In genomic region chr1:246324711-246325110, GRCh38 we compare ENCODE assay signal across 17 cellular contexts.
DNase-seq lines count a peak whose midpoint lies in the region; ATAC-seq and TF ChIP-seq lines count a peak whose summit lies in the region.
"Had no signal": no experiment of that assay in that cellular context is flagged by ENCODE, and none has a peak within 500 bp of the region (broad histone marks: within the 10 kb centered on the region; RNA-seq: fewer than 3 reads in every experiment).

No MANE protein-coding gene starts in this region.

- H3K27ac ChIP-seq in A673 (ENCODE audit: low read depth, low read length, poor library complexity, severe bottlenecking) (no peak overlapping the region), endodermal cell (ENCODE audit: low read depth, low read length) (no peak overlapping the region), mesenchymal stem cell (ENCODE audit: low read length, poor library complexity, severe bottlenecking) (no peak overlapping the region)
- H3K27ac ChIP-seq: HL-60, left ventricle myocardium inferior, transverse colon had no signal

- H3K27me3 ChIP-seq in A673 (replicated peaks; ENCODE audit: insufficient read depth, low read depth, low read length, poor library complexity) (no peaks in the 10 kb centered on the region), endodermal cell (ENCODE audit: control insufficient read depth, insufficient read depth, low read length, poor library complexity, severe bottlenecking) (no peaks in the 10 kb centered on the region), mesenchymal stem cell (ENCODE audit: control insufficient read depth in 1 of 2, insufficient read depth in 1 of 2, low read length in 2 of 2) (no peaks in the 10 kb centered on the region)
- H3K27me3 ChIP-seq: transverse colon had no signal

- no peak overlapping the region for H2BK15ac ChIP-seq in mesenchymal stem cell (ENCODE audit: low read depth, poor library complexity, severe bottlenecking)

- peak; percentile 56 for DNase-seq in A673 (ENCODE audit: low spot score)
- peak; percentile 24 for DNase-seq in LHCN-M2 (ENCODE audit: low read depth)
- peak; percentile 82 for DNase-seq in endodermal cell
- DNase-seq in mesenchymal stem cell, result peak; percentile 59
- no peak for DNase-seq in activated naive CD4-positive, alpha-beta T cell (lab: John Stamatoyannopoulos, UW)
- no peak for DNase-seq in stimulated activated CD4-positive, alpha-beta T cell treated with anti-CD3 and anti-CD28 coated beads, Interleukin-2, amount 100 ng/mL, for 48 hours
- DNase-seq in activated T-cell treated with anti-CD3 and anti-CD28 coated beads, Interleukin-2, amount 50 U/mL, for 24 hours, result no peak
- DNase-seq: activated naive CD4-positive, alpha-beta T cell treated with anti-CD3 and anti-CD28 coated beads, Interleukin-2, amount 50 U/mL, for 16 hours; cortex of kidney; DMS153; foreskin melanocyte; left ventricle myocardium inferior; NCI-H1048; NCI-H69; transverse colon had no signal

- H4K91ac ChIP-seq in mesenchymal stem cell (ENCODE audit: low read length), result no peak overlapping the region

- TF ChIP-seq CTCF in A673 (conservative IDR thresholded peaks at IDR 0.05; ENCODE audit: low read depth, low read length), result no peak
- no peak for TF ChIP-seq CTCF in endodermal cell (conservative IDR thresholded peaks at IDR 0.05)

- H4K8ac ChIP-seq in mesenchymal stem cell (ENCODE audit: low read length), result no peak overlapping the region

- H3K4me1 Mint-ChIP-seq in endodermal cell, result peaks cover 19% of the 10 kb centered on the region
- peaks cover 7% of the 10 kb centered on the region for H3K4me1 Mint-ChIP-seq in activated T-cell treated with anti-CD3 and anti-CD28 coated beads, Interleukin-2, amount 50 U/mL, for 24 hours (ENCODE audit: low read depth)

- H2AFZ ChIP-seq in mesenchymal stem cell (ENCODE audit: low read depth, low read length), result no peak overlapping the region

- no peak for ATAC-seq in HG02840 (IDR thresholded peaks at IDR 0.05; ENCODE audit: low FRiP score, unreplicated experiment)

- no peaks in the 10 kb centered on the region for H3K27me3 Mint-ChIP-seq in endodermal cell (ENCODE audit: insufficient read depth)
- no peaks in the 10 kb centered on the region for H3K27me3 Mint-ChIP-seq in activated T-cell treated with anti-CD3 and anti-CD28 coated beads, Interleukin-2, amount 50 U/mL, for 24 hours

- 72 to 93% methylated on average over 2 to 5 of the region's 12 CpGs for WGBS in endodermal cell (ENCODE audit: insufficient coverage in 1 of 2, insufficient read length in 1 of 2), 2 experiments
- WGBS in mesenchymal stem cell, result 75% methylated on average over 5 of the region's 12 CpGs

- no peak overlapping the region for H3K23ac ChIP-seq in mesenchymal stem cell (ENCODE audit: low read length in 2 of 2)

- H3K4me3 ChIP-seq in A673 (ENCODE audit: low read depth, low read length, poor library complexity, severe bottlenecking) (no peak overlapping the region), endodermal cell (ENCODE audit: low read length) (no peak overlapping the region), mesenchymal stem cell (ENCODE audit: insufficient read depth in 1 of 2, low read depth in 1 of 2, low read length in 2 of 2) (peak overlapping the region in 1 of 2 experiments; percentile 39)
- H3K4me3 ChIP-seq: left ventricle myocardium inferior, transverse colon had no signal

- no TSS peak for BruUV-seq in A673 (replicated peaks; lab: Mats Ljungman, UMichigan)

- H3K4me1 ChIP-seq in A673 (ENCODE audit: insufficient read depth, low read length, poor library complexity, severe bottlenecking), result peaks cover 10% of the 10 kb centered on the region
- no peaks in the 10 kb centered on the region for H3K4me1 ChIP-seq in endodermal cell (ENCODE audit: control insufficient read depth, insufficient read depth, low read length)
- peaks cover 1% of the 10 kb centered on the region for H3K4me1 ChIP-seq in mesenchymal stem cell (ENCODE audit: control insufficient read depth, insufficient read depth, low read depth, low read length)
- H3K4me1 ChIP-seq: left ventricle myocardium inferior, transverse colon had no signal

- POLR2A ChIA-PET in A673 (lab: Charles Lee; ENCODE audit: low non-redundant PET), result no interaction called here

- no peak overlapping the region for H2AK5ac ChIP-seq in mesenchymal stem cell (ENCODE audit: low read length, severe bottlenecking)

- H3K14ac ChIP-seq in mesenchymal stem cell (ENCODE audit: low read length in 2 of 2), result no peak overlapping the region

- no peaks in the 10 kb centered on the region for H3K36me3 ChIP-seq in A673 (ENCODE audit: insufficient read depth, low read length, poor library complexity, severe bottlenecking)
- H3K36me3 ChIP-seq in endodermal cell (ENCODE audit: control insufficient read depth, insufficient read depth, low read length), result peaks cover under 1% of the 10 kb centered on the region
- H3K36me3 ChIP-seq in mesenchymal stem cell (ENCODE audit: control insufficient read depth in 1 of 2, insufficient read depth in 2 of 2, low read depth in 1 of 2, low read length in 2 of 2), result peaks cover 0 to 27% of the 10 kb centered on the region in 2 experiments
- H3K36me3 ChIP-seq: transverse colon had no signal

- CTCF ChIA-PET in A673 (lab: Charles Lee), result no interaction called here

- H3K27ac Mint-ChIP-seq in endodermal cell, result peak overlapping the region; percentile 63
- H3K27ac Mint-ChIP-seq in activated T-cell treated with anti-CD3 and anti-CD28 coated beads, Interleukin-2, amount 50 U/mL, for 24 hours, result no peak overlapping the region

- H3K18ac ChIP-seq in mesenchymal stem cell (ENCODE audit: low read depth in 1 of 2, low read length in 2 of 2), result no peak overlapping the region

- H2BK12ac ChIP-seq in mesenchymal stem cell (ENCODE audit: low read length in 2 of 2), result no peak overlapping the region

- H3K36me3 Mint-ChIP-seq in endodermal cell (ENCODE audit: low read depth), result peaks cover 2% of the 10 kb centered on the region
- peaks cover 42% of the 10 kb centered on the region for H3K36me3 Mint-ChIP-seq in activated T-cell treated with anti-CD3 and anti-CD28 coated beads, Interleukin-2, amount 50 U/mL, for 24 hours (ENCODE audit: low read depth)

- no peak overlapping the region for H2BK5ac ChIP-seq in mesenchymal stem cell (ENCODE audit: low read depth, low read length, poor library complexity, severe bottlenecking)

- H2BK120ac ChIP-seq in mesenchymal stem cell (ENCODE audit: low read depth, low read length), result no peak overlapping the region

- H3K4me3 Mint-ChIP-seq in endodermal cell, result peak overlapping the region; percentile 49
- no peak overlapping the region for H3K4me3 Mint-ChIP-seq in activated T-cell treated with anti-CD3 and anti-CD28 coated beads, Interleukin-2, amount 50 U/mL, for 24 hours

- intact Hi-C loops in A673 (cut with micrococcal nuclease; ENCODE audit: unreplicated experiment), result no loop called here

- no peaks in the 10 kb centered on the region for H3K9me3 Mint-ChIP-seq in endodermal cell
- peaks cover 3% of the 10 kb centered on the region for H3K9me3 Mint-ChIP-seq in activated T-cell treated with anti-CD3 and anti-CD28 coated beads, Interleukin-2, amount 50 U/mL, for 24 hours

- no peak overlapping the region for H3K4me2 ChIP-seq in mesenchymal stem cell (ENCODE audit: low read length, poor library complexity, severe bottlenecking)

- H3K9ac ChIP-seq in endodermal cell (ENCODE audit: extremely low read depth, low read length, poor library complexity, severe bottlenecking) (no peak overlapping the region), mesenchymal stem cell (ENCODE audit: low read length) (no peak overlapping the region)

- H3K4ac ChIP-seq in mesenchymal stem cell (ENCODE audit: low read depth in 1 of 2, low read length in 2 of 2), result no peak overlapping the region

- no peaks in the 10 kb centered on the region for H3K9me3 ChIP-seq in A673 (ENCODE audit: low read depth, low read length, poor library complexity, severe bottlenecking)
- no peaks in the 10 kb centered on the region for H3K9me3 ChIP-seq in endodermal cell (ENCODE audit: control insufficient read depth, low read length)
- peaks cover under 1% of the 10 kb centered on the region for H3K9me3 ChIP-seq in mesenchymal stem cell (ENCODE audit: control insufficient read depth, low read length)
- H3K9me3 ChIP-seq: transverse colon had no signal

- H3K79me1 ChIP-seq in mesenchymal stem cell (replicated peaks; ENCODE audit: low read length, poor library complexity, severe bottlenecking), result no peaks in the 10 kb centered on the region

Comparison
In these comparisons a context has a peak if more than half of its experiments do, and no peak if none do; other contexts are left out.
1. DNase-seq: peak in A673 (single experiment), LHCN-M2 (single experiment), endodermal cell (single experiment) and mesenchymal stem cell (single experiment); none in activated naive CD4-positive, alpha-beta T cell (0 of 4), stimulated activated CD4-positive, alpha-beta T cell treated with anti-CD3 and anti-CD28 coated beads, Interleukin-2, amount 100 ng/mL, for 48 hours (0 of 2) and activated T-cell treated with anti-CD3 and anti-CD28 coated beads, Interleukin-2, amount 50 U/mL, for 24 hours (single experiment).